In genomic region chr11:79492008-79492407, GRCh38 we compare ENCODE assay signal across 2 cellular contexts.
TF ChIP-seq lines count a peak whose summit lies in the region.

No MANE protein-coding gene starts in this region.

TF ChIP-seq in liver, 16 proteins besides CTCF, POLR2A, EP300 and RAD21 (continued from another document):
- no peak for TF ChIP-seq REST (IDR thresholded peaks at IDR 0.05)
- TF ChIP-seq RXRA (IDR thresholded peaks at IDR 0.05) = peak in 1 of 2 donors; percentile 36

TF ChIP-seq in HepG2, 621 proteins besides CTCF, POLR2A, EP300 and RAD21 (continued from another document):
- no peak for TF ChIP-seq POGK (CRISPR knock-in tag; conservative IDR thresholded peaks at IDR 0.05)
